In the genomic region with DNA sequence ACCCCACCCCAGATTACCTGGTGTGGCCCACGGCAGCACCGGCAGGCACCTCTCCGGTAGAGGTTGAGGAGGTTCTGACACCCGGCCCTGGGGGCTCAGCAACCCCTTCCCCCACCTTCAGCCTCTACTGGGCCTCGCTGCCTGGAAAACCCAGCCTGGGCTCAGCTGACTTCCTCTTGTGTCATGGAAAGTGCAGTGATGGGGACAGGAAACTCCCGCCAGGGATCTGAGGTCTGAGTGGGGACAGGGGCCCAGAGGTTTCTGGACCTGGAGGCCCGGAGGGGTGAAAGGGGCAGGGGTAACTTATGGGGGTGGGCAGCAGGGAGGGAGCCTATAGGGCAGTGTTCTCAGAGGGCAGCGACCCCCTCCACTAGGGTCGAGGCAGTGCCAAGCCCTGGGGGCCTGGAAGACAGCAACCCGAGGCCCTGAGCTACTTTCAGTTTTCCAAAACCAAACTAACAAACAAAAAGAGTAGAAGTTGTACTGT, we compare ENCODE assay signal across 8 cellular contexts. TPM values are rescaled to one million over a fixed set of nuclear protein-coding genes. Genes with fewer than 3 reads are reported as not detected.
DNase-seq lines count a peak whose midpoint lies in the region; ATAC-seq and TF ChIP-seq lines count a peak whose summit lies in the region.

No MANE protein-coding gene starts in this region.

- H3K36me3 Mint-ChIP-seq in T-helper 2 cell treated with Interferon-gamma antibody and Interleukin-4, amounts not matched to agents 5 μg/mL and 100 μg/mL, for 36 hours (ENCODE audit: low read depth): peaks cover 6% of the 10 kb centered on the region
- H3K36me3 Mint-ChIP-seq in endodermal cell (ENCODE audit: low read depth): no peaks in the 10 kb centered on the region

- peaks cover 20% of the 10 kb centered on the region for H3K4me1 ChIP-seq in BLaER1
- H3K4me1 ChIP-seq in endodermal cell (ENCODE audit: control insufficient read depth, insufficient read depth, low read length): no peaks in the 10 kb centered on the region

- no peak overlapping the region for H3K4me3 ChIP-seq in BLaER1
- H3K4me3 ChIP-seq in endodermal cell (ENCODE audit: low read length): no peak overlapping the region

- H3K27me3 ChIP-seq in BLaER1: no peaks in the 10 kb centered on the region
- H3K27me3 ChIP-seq in endodermal cell (ENCODE audit: control insufficient read depth, insufficient read depth, low read length, poor library complexity, severe bottlenecking): no peaks in the 10 kb centered on the region

- ATAC-seq in GM19351 (IDR thresholded peaks at IDR 0.05; ENCODE audit: unreplicated experiment) (peak; percentile 53), HG03039 (IDR thresholded peaks at IDR 0.05; ENCODE audit: unreplicated experiment) (no peak)

- H3K9me3 Mint-ChIP-seq in T-helper 2 cell treated with Interferon-gamma antibody and Interleukin-4, amounts not matched to agents 5 μg/mL and 100 μg/mL, for 36 hours: no peaks in the 10 kb centered on the region
- peaks cover 28% of the 10 kb centered on the region for H3K9me3 Mint-ChIP-seq in endodermal cell

- H3K4me2 ChIP-seq in BLaER1: peak overlapping the region; percentile 50

- H3K9ac ChIP-seq in BLaER1: no peak overlapping the region
- no peak overlapping the region for H3K9ac ChIP-seq in endodermal cell (ENCODE audit: extremely low read depth, low read length, poor library complexity, severe bottlenecking)

- no peak for TF ChIP-seq CTCF in endodermal cell (conservative IDR thresholded peaks at IDR 0.05)

- H4K20me1 ChIP-seq in BLaER1: no peaks in the 10 kb centered on the region

- H3K27ac Mint-ChIP-seq in T-helper 2 cell treated with Interferon-gamma antibody and Interleukin-4, amounts not matched to agents 5 μg/mL and 100 μg/mL, for 36 hours: peak overlapping the region; percentile 98
- H3K27ac Mint-ChIP-seq in endodermal cell: no peak overlapping the region

- H3K27ac ChIP-seq in BLaER1 (no peak overlapping the region), endodermal cell (ENCODE audit: low read depth, low read length) (no peak overlapping the region)

- peak overlapping the region; percentile 92 for H3K4me3 Mint-ChIP-seq in T-helper 2 cell treated with Interferon-gamma antibody and Interleukin-4, amounts not matched to agents 5 μg/mL and 100 μg/mL, for 36 hours
- H3K4me3 Mint-ChIP-seq in endodermal cell: no peak overlapping the region

- peak; percentile 84 for DNase-seq in T-helper 2 cell treated with Interferon-gamma antibody and Interleukin-4, amounts not matched to agents 5 μg/mL and 100 μg/mL, for 36 hours (ENCODE audit: low spot score)
- peak; percentile 39 for DNase-seq in endodermal cell
- DNase-seq in NCI-H510A (lab: John Stamatoyannopoulos, UW): no peak
- no peak for DNase-seq in NCI-H345 (lab: John Stamatoyannopoulos, UW)
- DNase-seq in superior temporal gyrus (ENCODE audit: extremely low spot score): no peak

- no peaks in the 10 kb centered on the region for H3K27me3 Mint-ChIP-seq in T-helper 2 cell treated with Interferon-gamma antibody and Interleukin-4, amounts not matched to agents 5 μg/mL and 100 μg/mL, for 36 hours (ENCODE audit: low read depth)
- peaks cover 4% of the 10 kb centered on the region for H3K27me3 Mint-ChIP-seq in endodermal cell (ENCODE audit: insufficient read depth)

- H3K36me3 ChIP-seq in BLaER1: no peaks in the 10 kb centered on the region
- H3K36me3 ChIP-seq in endodermal cell (ENCODE audit: control insufficient read depth, insufficient read depth, low read length): no peaks in the 10 kb centered on the region

- H3K9me3 ChIP-seq in BLaER1 (peaks cover 22% of the 10 kb centered on the region), endodermal cell (ENCODE audit: control insufficient read depth, low read length) (peaks cover 9% of the 10 kb centered on the region)

- 92 to 96% methylated on average over 4 to 9 of the region's 10 CpGs for WGBS in endodermal cell (ENCODE audit: insufficient coverage in 1 of 2, insufficient read length in 1 of 2), 2 experiments

- peaks cover 66% of the 10 kb centered on the region for H3K4me1 Mint-ChIP-seq in T-helper 2 cell treated with Interferon-gamma antibody and Interleukin-4, amounts not matched to agents 5 μg/mL and 100 μg/mL, for 36 hours (ENCODE audit: low read depth)
- H3K4me1 Mint-ChIP-seq in endodermal cell: peaks cover 4% of the 10 kb centered on the region

RNA-seq across cellular contexts. Expression of a gene that starts 10.0 kb away (rescaled TPM):
- not detected for total RNA-seq in endodermal cell
- not detected for polyA plus RNA-seq in endodermal cell (2013, experiment 1 of 2)
- not detected for polyA plus RNA-seq in endodermal cell (2013, experiment 2 of 2)

Comparison
In these comparisons a context has a peak if more than half of its experiments do, and no peak if none do; other contexts are left out.
1. DNase-seq: peak in T-helper 2 cell treated with Interferon-gamma antibody and Interleukin-4, amounts not matched to agents 5 μg/mL and 100 μg/mL, for 36 hours (single experiment) and endodermal cell (single experiment); none in NCI-H510A (single experiment), NCI-H345 (single experiment) and superior temporal gyrus (single experiment).